In the genomic region with DNA sequence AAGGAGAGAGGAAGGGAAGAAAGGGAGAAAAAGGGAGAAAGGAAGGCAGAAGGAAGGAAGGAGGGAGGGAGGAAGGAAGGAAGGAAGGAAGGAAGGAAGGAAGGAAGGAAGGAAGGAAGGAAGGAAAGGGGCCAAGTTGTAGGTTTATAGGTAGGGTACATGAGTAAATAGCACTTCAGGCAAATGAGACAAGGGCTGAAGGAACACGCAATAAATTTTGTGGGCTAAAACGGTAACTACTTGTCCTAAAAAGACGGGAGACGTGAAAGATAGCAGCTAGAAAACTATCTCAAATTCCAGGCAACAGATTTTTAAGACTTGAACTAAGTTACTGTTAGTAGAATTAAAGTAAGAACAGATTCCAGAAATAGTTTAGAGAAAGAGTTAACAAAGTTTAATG, we compare ENCODE assay signal across 26 cellular contexts.
"Had no signal": no experiment of that assay in that cellular context is flagged by ENCODE, and none has a peak within 500 bp of the region (broad histone marks: within the 10 kb centered on the region; RNA-seq: fewer than 3 reads in every experiment).

No MANE protein-coding gene starts in this region.

- H3K27ac ChIP-seq: stomach, suprapubic skin, testis, thoracic aorta, thyroid gland, tibial artery, tibial nerve, transverse colon, upper lobe of left lung, upper lobe of right lung, uterus, vagina had no signal

- H3K9me3 ChIP-seq: stomach, suprapubic skin, testis, thoracic aorta, thyroid gland, tibial artery, tibial nerve, transverse colon, upper lobe of left lung, upper lobe of right lung, uterus, vagina had no signal

- H3K4me3 ChIP-seq: stomach, suprapubic skin, testis, thoracic aorta, thyroid gland, tibial artery, tibial nerve, transverse colon, upper lobe of left lung, upper lobe of right lung, uterus, vagina had no signal

- H3K36me3 ChIP-seq: stomach, suprapubic skin, thoracic aorta, thyroid gland, tibial artery, tibial nerve, transverse colon, upper lobe of left lung, upper lobe of right lung, uterus, vagina had no signal

- H3K27me3 ChIP-seq: stomach, suprapubic skin, testis, thyroid gland, tibial artery, tibial nerve, transverse colon, upper lobe of left lung, upper lobe of right lung, uterus, vagina had no signal

- DNase-seq: stimulated activated CD4-positive, alpha-beta T cell treated with anti-CD3 and anti-CD28 coated beads, Interleukin-2, amount 100 ng/mL, for 48 hours; stimulated activated CD4-positive, alpha-beta T cell treated with anti-CD3 and anti-CD28 coated beads, Interleukin-4, amount 100 ng/mL, for 1 hour; stimulated activated CD4-positive, alpha-beta T cell treated with anti-CD3 and anti-CD28 coated beads, Interleukin-4, amount 100 ng/mL, for 24 hours; stimulated activated CD4-positive, alpha-beta T cell treated with anti-CD3 and anti-CD28 coated beads, Interleukin-4, amount 100 ng/mL, for 4 hours; stimulated activated CD8-positive, alpha-beta memory T cell treated with anti-CD3 and anti-CD28 coated beads, Interleukin-4, amount 100 ng/mL, for 48 hours; stimulated activated naive B cell treated with anti-CD40 and anti-IgM and Interleukin-4, amounts not matched to agents 10 μg/mL and 1 μg/mL and 100 μg/mL, for 72 hours; stimulated activated naive CD4-positive, alpha-beta T cell; stimulated activated naive CD4-positive, alpha-beta T cell treated with Interleukin-2 at 50 U/mL for 16 hours; stimulated activated naive CD8-positive, alpha-beta T cell treated with anti-CD3 and anti-CD28 coated beads, Interleukin-15, amount 100 ng/mL, for 72 hours; stimulated activated naive CD8-positive, alpha-beta T cell treated with anti-CD3 and anti-CD28 coated beads, Interleukin-15, Interleukin-2, amounts not matched to agents 100 U/mL and 50 U/mL, for 24 hours; stomach; substantia nigra; testis; thyroid gland; tibial artery; transverse colon; trophoblast cell; upper lobe of left lung; upper lobe of right lung; uterus had no signal

- ATAC-seq: stimulated activated effector memory CD8-positive, alpha-beta T cell treated with anti-CD3 and anti-CD28 coated beads, Interleukin-12 subunit alpha, Interleukin-12 subunit beta, amount 100 ng/mL, for 72 hours; stimulated activated memory B cell treated with anti-CD40 and anti-IgM and Interleukin-4, amounts not matched to agents 10 μg/mL and 1 μg/mL and 100 μg/mL, for 72 hours; stimulated activated naive B cell treated with anti-CD40 and anti-IgM and Interleukin-4, amounts not matched to agents 10 μg/mL and 1 μg/mL and 100 μg/mL, for 72 hours; stimulated activated naive CD8-positive, alpha-beta T cell treated with anti-CD3 and anti-CD28 coated beads, Interleukin-15, amount 100 ng/mL, for 72 hours; stimulated activated naive CD8-positive, alpha-beta T cell treated with anti-CD3 and anti-CD28 coated beads, Interleukin-15, Interleukin-2, amounts not matched to agents 100 U/mL and 50 U/mL, for 24 hours; upper lobe of right lung had no signal

- H3K4me1 ChIP-seq: stomach, suprapubic skin, testis, thyroid gland, tibial artery, tibial nerve, transverse colon, upper lobe of left lung, upper lobe of right lung, uterus, vagina had no signal
